26 cellular contexts compared by ENCODE assay signal in the genomic region with DNA sequence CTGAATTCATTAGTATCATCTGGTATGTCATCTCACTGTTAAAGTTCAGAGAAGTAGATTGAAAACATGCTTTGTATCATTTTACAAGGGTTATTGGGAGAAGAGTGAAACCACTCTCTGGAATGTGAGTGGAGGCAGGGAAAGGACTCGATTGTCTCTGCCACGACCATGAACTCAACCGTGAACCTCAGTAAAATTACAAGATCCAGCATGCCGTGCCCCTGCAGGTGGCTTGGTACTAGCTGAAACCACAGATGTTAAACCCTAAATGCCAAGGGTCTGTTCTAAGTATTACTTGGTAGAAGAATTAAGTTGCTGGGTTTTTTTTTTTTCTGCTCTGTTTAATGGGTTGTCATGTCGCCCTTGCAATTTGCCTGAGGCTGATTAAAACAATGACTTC.
A peak's percentile ranks its signal among the peaks of the same experiment; 100 is the strongest.
DNase-seq lines count a peak whose midpoint lies in the region; ATAC-seq, FAIRE-seq and TF ChIP-seq lines count a peak whose summit lies in the region.
"Had no signal": no experiment of that assay in that cellular context is flagged by ENCODE, and none has a peak within 500 bp of the region (broad histone marks: within the 10 kb centered on the region; RNA-seq: fewer than 3 reads in every experiment).

No MANE protein-coding gene starts in this region.

- no peaks in the 10 kb centered on the region for H3K79me2 ChIP-seq in K562 (ENCODE audit: control insufficient read depth, insufficient read depth, low read length)

- H3K4me3 ChIP-seq in K562: no peak overlapping the region
- H3K4me3 ChIP-seq: BLaER1 treated with 17β-estradiol and CSF1 and Interleukin-3, amounts not matched to agents 10 nM and 100 nM; GM12878; thoracic aorta had no signal

- intact Hi-C loops in K562 (cut with micrococcal nuclease) (no loop called here), head of caudate nucleus (cut with DNase I) (loop anchor here (10.0 kb wide), 1 partner anchor 440 kb away; the partner anchor contains the start of gene GAD1)

- no peaks in the 10 kb centered on the region; a peak in 1 of 5 replicates for H3K4me1 ChIP-seq in K562 (replicated peaks in 1 of 2; ENCODE audit: control insufficient read depth in 2 of 2, insufficient read depth in 2 of 2, low read length in 2 of 2)

- FAIRE-seq in K562 (lab: Jason Lieb, UNC): no peak
- FAIRE-seq: astrocyte, endometrium, GM12878, small intestine had no signal

- CTCF ChIA-PET in K562 (lab: Yijun Ruan, JAX; ENCODE audit: low intra/inter-chr PET ratio): no interaction called here

- ATAC-seq in K562 (no peak), left lobe of liver (no peak), GM18517 (IDR thresholded peaks at IDR 0.05; ENCODE audit: unreplicated experiment) (no peak), GM21528 (IDR thresholded peaks at IDR 0.05; ENCODE audit: low FRiP score, unreplicated experiment) (no peak)
- ATAC-seq: GM12878; left cardiac atrium; naive thymus-derived CD4-positive, alpha-beta T cell had no signal

- no peak for TF ChIP-seq CTCF in K562 (IDR thresholded peaks at IDR 0.05 in 2 of 3, conservative IDR thresholded peaks at IDR 0.05 in 1 of 3; ENCODE audit: insufficient read depth in 2 of 3, low read depth in 1 of 3, low read length in 3 of 3)

- TF ChIP-seq POLR2A in K562 (conservative IDR thresholded peaks at IDR 0.05): no peak

- H4K20me1 ChIP-seq in K562 (replicated peaks; ENCODE audit: control insufficient read depth, insufficient read depth, low read length): no peaks in the 10 kb centered on the region

- TF ChIP-seq EP300 in K562 (IDR thresholded peaks at IDR 0.05; ENCODE audit: low read length): no peak

- no peaks in the 10 kb centered on the region for H3K9me1 ChIP-seq in K562 (ENCODE audit: control insufficient read depth, insufficient read depth, low read length)

- no TSS peak for BruUV-seq in K562 (replicated peaks; lab: Mats Ljungman, UMichigan)

- no peaks in the 10 kb centered on the region for H3K27me3 ChIP-seq in K562 (ENCODE audit: control insufficient read depth in 2 of 2, insufficient read depth in 2 of 2, low read length in 2 of 2)

- in situ Hi-C loops in K562 (cut with MboI): no loop called here

- no peak overlapping the region for H3K27ac ChIP-seq in K562 (ENCODE audit: extremely low read depth, low read depth, low read length)
- H3K27ac ChIP-seq: BLaER1 treated with 17β-estradiol and CSF1 and Interleukin-3, amounts not matched to agents 10 nM and 100 nM; thoracic aorta had no signal

- peak overlapping the region; percentile 16; the same call in 1 of the 2 replicates for H2AFZ ChIP-seq in K562 (ENCODE audit: low read depth, low read length)

- no peaks in the 10 kb centered on the region for H3K36me3 ChIP-seq in K562 (ENCODE audit: control insufficient read depth, insufficient read depth, low read length)
- H3K36me3 ChIP-seq: BLaER1 treated with 17β-estradiol and CSF1 and Interleukin-3, amounts not matched to agents 10 nM and 100 nM; thoracic aorta had no signal

- WGBS in K562 (ENCODE audit: insufficient coverage, low coverage, missing lambda C conversion rate): 23% methylated on average over 5 of the region's 5 CpGs

- H3K9me3 ChIP-seq in K562 (replicated peaks; ENCODE audit: control insufficient read depth, insufficient read depth, low read depth, low read length): no peaks in the 10 kb centered on the region
- H3K9me3 ChIP-seq: BLaER1 treated with 17β-estradiol and CSF1 and Interleukin-3, amounts not matched to agents 10 nM and 100 nM; thoracic aorta had no signal

- no peak for TF ChIP-seq RAD21 in K562 (CRISPR knock-in tag; conservative IDR thresholded peaks at IDR 0.05 in 1 of 2, IDR thresholded peaks at IDR 0.05 in 1 of 2)

- no peak overlapping the region for H3K9ac ChIP-seq in K562 (ENCODE audit: insufficient read depth in 1 of 2, low read depth in 2 of 2, low read length in 2 of 2)
- H3K9ac ChIP-seq: BLaER1 treated with 17β-estradiol and CSF1 and Interleukin-3, amounts not matched to agents 10 nM and 100 nM had no signal

- POLR2A ChIA-PET in K562 (lab: Yijun Ruan, JAX): interaction anchor here (0.6 kb wide), 1 partner anchor 523 kb away, joined by 3 read pairs; no protein-coding TSS in a partner anchor

- peak; percentile 7 for DNase-seq in EH (ENCODE audit: low read depth)
- DNase-seq in NCI-H2171 (lab: John Stamatoyannopoulos, UW): peak; percentile 34
- DNase-seq in K562 (ENCODE audit: extremely low read depth in 1 of 4, low spot score in 3 of 4): no peak
- DNase-seq in left kidney (ENCODE audit: low read depth, low spot score): peak; percentile 24
- no peak for DNase-seq in head of caudate nucleus
- DNase-seq in left lobe of liver (ENCODE audit: low spot score): no peak
- DNase-seq: activated CD4-positive, alpha-beta T cell treated with anti-CD3 and anti-CD28 coated beads, Interleukin-2, amount 10 ng/mL, durations not matched to agents 7 days and 5 days; activated naive CD4-positive, alpha-beta T cell treated with anti-CD3 and anti-CD28 coated beads, Interleukin-2, amount 50 U/mL, for 16 hours; COR-L47; dermis blood vessel endothelial cell; DND-41; HCEC 1CT; left cardiac atrium; naive thymus-derived CD4-positive, alpha-beta T cell; NCI-H2081 treated with DMSO at 0.1 percent for 48 hours; NCI-H510A treated with DMSO at 0.1 percent for 48 hours; nucleus accumbens; small intestine; stimulated activated CD4-positive, alpha-beta T cell treated with anti-CD3 and anti-CD28 coated beads, Interleukin-1b, Interleukin-23, amount 100 ng/mL, for 48 hours had no signal

- no peak overlapping the region for H3K4me2 ChIP-seq in K562 (ENCODE audit: insufficient read depth, low read length)
- H3K4me2 ChIP-seq: BLaER1 treated with 17β-estradiol and CSF1 and Interleukin-3, amounts not matched to agents 10 nM and 100 nM had no signal

TF ChIP-seq in K562, 482 proteins besides CTCF, POLR2A, EP300 and RAD21:
- TF ChIP-seq HDAC6 (IDR thresholded peaks at IDR 0.05; ENCODE audit: low read depth, low read length): no peak
- no peak for TF ChIP-seq ELF4 (CRISPR knock-in tag; IDR thresholded peaks at IDR 0.05)
- no peak for TF ChIP-seq KAT8 (IDR thresholded peaks at IDR 0.05; ENCODE audit: low read depth)
- TF ChIP-seq CSDE1 (IDR thresholded peaks at IDR 0.05): no peak
- TF ChIP-seq PTBP1 (IDR thresholded peaks at IDR 0.05; ENCODE audit: low read depth, low read length): no peak
- no peak for TF ChIP-seq SRSF9 (IDR thresholded peaks at IDR 0.05; ENCODE audit: borderline replicate concordance, low read depth, low read length)
- TF ChIP-seq KDM2B (CRISPR knock-in tag; IDR thresholded peaks at IDR 0.05): no peak
- no peak for TF ChIP-seq CBX2 (IDR thresholded peaks at IDR 0.05; ENCODE audit: insufficient read depth, low read length, poor library complexity, severe bottlenecking)
- TF ChIP-seq SUPT5H (IDR thresholded peaks at IDR 0.05): no peak
- TF ChIP-seq GATAD2B (IDR thresholded peaks at IDR 0.05; ENCODE audit: borderline replicate concordance): no peak
- TF ChIP-seq BRF1 (IDR thresholded peaks at IDR 0.05; ENCODE audit: borderline replicate concordance, extremely low read depth, insufficient read length): no peak
- TF ChIP-seq SRSF1 (IDR thresholded peaks at IDR 0.05; ENCODE audit: low read depth, low read length): no peak
- no peak for TF ChIP-seq KDM5B (IDR thresholded peaks at IDR 0.05; ENCODE audit: insufficient replicate concordance, low read depth, low read length)
- TF ChIP-seq ZNF282 (CRISPR knock-in tag; IDR thresholded peaks at IDR 0.05): no peak
- TF ChIP-seq TAF15 (IDR thresholded peaks at IDR 0.05; ENCODE audit: low read depth, low read length): no peak
- TF ChIP-seq BRCA1 (IDR thresholded peaks at IDR 0.05): no peak
- no peak for TF ChIP-seq BRCA1 (CRISPR knock-in tag; IDR thresholded peaks at IDR 0.05)

Comparison
In these comparisons a context has a peak if more than half of its experiments do, and no peak if none do; other contexts are left out.
1. DNase-seq: peak in EH (single experiment), NCI-H2171 (single experiment) and left kidney (single experiment); none in K562 (0 of 4), head of caudate nucleus (0 of 42) and left lobe of liver (single experiment).